In the genomic region with DNA sequence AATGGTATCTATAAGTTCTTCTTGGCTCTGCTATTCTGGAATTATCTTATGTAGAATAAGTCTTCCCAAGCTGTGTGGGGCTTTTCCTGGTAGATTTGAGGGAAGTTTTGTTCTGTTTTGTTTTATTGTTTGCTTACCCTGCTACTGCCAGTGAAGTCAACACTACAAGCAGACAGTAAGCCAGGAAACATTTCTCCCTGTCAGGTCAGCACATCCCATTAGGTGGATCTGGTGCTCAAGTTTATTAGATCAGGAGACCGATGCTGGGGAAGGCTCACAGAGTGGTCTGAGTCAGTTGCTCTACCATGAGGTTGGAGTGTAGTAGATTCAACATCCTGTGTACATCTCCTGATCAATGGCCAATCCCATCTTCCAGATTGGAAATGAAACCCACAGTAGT, we compare ENCODE assay signal across 16 cellular contexts.
DNase-seq lines count a peak whose midpoint lies in the region; ATAC-seq and TF ChIP-seq lines count a peak whose summit lies in the region.
"Had no signal": no experiment of that assay in that cellular context is flagged by ENCODE, and none has a peak within 500 bp of the region (broad histone marks: within the 10 kb centered on the region; RNA-seq: fewer than 3 reads in every experiment).

No MANE protein-coding gene starts in this region.

- no peak overlapping the region for H2AK5ac ChIP-seq in IMR-90 (ENCODE audit: low read depth, low read length)

- CTCF ChIA-PET in IMR-90 (lab: Yijun Ruan, JAX), result no interaction called here

- H3K36me3 ChIP-seq in IMR-90 (ENCODE audit: control insufficient read depth, insufficient read depth, low read length), result no peaks in the 10 kb centered on the region
- H3K36me3 ChIP-seq in breast epithelium, result no peaks in the 10 kb centered on the region
- no peaks in the 10 kb centered on the region for H3K36me3 ChIP-seq in muscle layer of colon (ENCODE audit: insufficient read depth, low read length)
- H3K36me3 ChIP-seq in thoracic aorta, result no peaks in the 10 kb centered on the region

- H3K4me3 ChIP-seq in IMR-90 (ENCODE audit: insufficient read depth, low read depth, low read length) (no peak overlapping the region), breast epithelium (no peak overlapping the region), muscle layer of colon (ENCODE audit: low read depth in 1 of 2, low read length in 2 of 2) (no peak overlapping the region), thoracic aorta (no peak overlapping the region)

- DNase-seq in IMR-90 (no peak), breast epithelium (ENCODE audit: low spot score in 2 of 2) (no peak), thoracic aorta (ENCODE audit: low spot score) (no peak), NCI-H2196 treated with DMSO at 0.1 percent for 48 hours (lab: John Stamatoyannopoulos, UW; ENCODE audit: unreplicated experiment) (no peak)
- DNase-seq: Caco-2; Karpas-422; NCI-H1436 treated with DMSO at 0.1 percent for 48 hours; NCI-H2081 treated with DMSO at 0.1 percent for 48 hours; NCI-H2227 treated with DMSO at 0.1 percent for 48 hours; NCI-H524 treated with DMSO at 0.1 percent for 48 hours; NK-92 treated with Interleukin-12 subunit alpha and Interleukin-12 subunit beta, amount 100 ng/mL, for 24 hours; OCI-M1 had no signal

- H3K14ac ChIP-seq in IMR-90 (replicated peaks; ENCODE audit: low read depth, low read length), result peak overlapping the region; percentile 41; the same call in 1 of the 2 replicates

- no peak for TF ChIP-seq RAD21 in IMR-90 (IDR thresholded peaks at IDR 0.05; ENCODE audit: low read length)

- H2AFZ ChIP-seq in IMR-90 (replicated peaks; ENCODE audit: low read length, poor library complexity), result peak overlapping the region; percentile 24

- intact Hi-C loops in IMR-90 (cut with micrococcal nuclease), result no loop called here
- intact Hi-C loops in breast epithelium (cut with DNase I; ENCODE audit: low total_unique reads), result no loop called here

- H2AK9ac ChIP-seq in IMR-90 (replicated peaks; ENCODE audit: low read depth, low read length, poor library complexity), result no peak overlapping the region

- no peak overlapping the region for H3K56ac ChIP-seq in IMR-90 (ENCODE audit: extremely low read depth, insufficient read depth, low read length)

- H3K9me1 ChIP-seq in IMR-90 (ENCODE audit: insufficient read depth, low read length), result peaks cover 17% of the 10 kb centered on the region

- no peak for TF ChIP-seq CTCF in IMR-90 (conservative IDR thresholded peaks at IDR 0.05; ENCODE audit: low read depth, low read length)
- no peak for TF ChIP-seq CTCF in breast epithelium (IDR thresholded peaks at IDR 0.05)
- TF ChIP-seq CTCF in thoracic aorta (IDR thresholded peaks at IDR 0.05), result no peak

- 0 out of 2 replicates have a peak overlapping the region, but pooled peaks have one; percentile 7 for H4K91ac ChIP-seq in IMR-90 (ENCODE audit: insufficient read depth, low read depth, low read length)

- H4K8ac ChIP-seq in IMR-90 (ENCODE audit: low read depth in 2 of 2, low read length in 2 of 2), result no peak overlapping the region

- no TSS peak for BruUV-seq in IMR-90 (replicated peaks; lab: Mats Ljungman, UMichigan)

- H4K20me1 ChIP-seq in IMR-90 (ENCODE audit: insufficient read depth, low read length), result no peaks in the 10 kb centered on the region

- ATAC-seq in IMR-90 (ENCODE audit: low read depth), result no peak
- no peak for ATAC-seq in thoracic aorta (ENCODE audit: insufficient number of reproducible peaks, low FRiP score, low read depth)
- no peak for ATAC-seq in HG03432 (IDR thresholded peaks at IDR 0.05; ENCODE audit: unreplicated experiment)
- ATAC-seq in GM21447 (IDR thresholded peaks at IDR 0.05; ENCODE audit: unreplicated experiment), result no peak

- H2BK15ac ChIP-seq in IMR-90 (ENCODE audit: low read depth, low read length), result no peak overlapping the region

- no peaks in the 10 kb centered on the region for H3K27me3 ChIP-seq in IMR-90 (ENCODE audit: control insufficient read depth, insufficient read depth, low read length)
- H3K27me3 ChIP-seq in breast epithelium, result no peaks in the 10 kb centered on the region
- H3K27me3 ChIP-seq in muscle layer of colon (ENCODE audit: control insufficient read depth in 1 of 2, insufficient read depth in 2 of 2, low read length in 2 of 2), result no peaks in the 10 kb centered on the region
- H3K27me3 ChIP-seq in thoracic aorta (replicated peaks; ENCODE audit: insufficient read depth), result no peaks in the 10 kb centered on the region

- no peak overlapping the region for H3K4me2 ChIP-seq in IMR-90 (ENCODE audit: low read depth, low read length)

- no CpG with 5 or more reads among the region's 1 CpG for WGBS in IMR-90 (ENCODE audit: extremely low coverage in 2 of 2, insufficient read length in 1 of 2), 2 experiments

- no peak overlapping the region for H3K9ac ChIP-seq in IMR-90 (ENCODE audit: low read depth, low read length)
- no peak overlapping the region for H3K9ac ChIP-seq in muscle layer of colon (ENCODE audit: low read length)

- dilution Hi-C loops in IMR-90 (cut with HindIII; ENCODE audit: low sequenced_read_pairs, unreplicated experiment), result no loop called here

- POLR2A ChIA-PET in IMR-90 (lab: Charles Lee; ENCODE audit: unreplicated experiment), result no interaction called here

- peaks cover 10% of the 10 kb centered on the region for H3K4me1 ChIP-seq in IMR-90 (ENCODE audit: control insufficient read depth, insufficient read depth, low read length)
- H3K4me1 ChIP-seq in breast epithelium, result peaks cover 0 to 6% of the 10 kb centered on the region in 2 donors
- H3K4me1 ChIP-seq in muscle layer of colon (ENCODE audit: insufficient read depth, low read length), result peaks cover 30% of the 10 kb centered on the region
- peaks cover 16 to 47% of the 10 kb centered on the region in 2 donors for H3K4me1 ChIP-seq in thoracic aorta (ENCODE audit: control insufficient read depth in 1 of 2, low read depth in 2 of 2)
- H3K4me1 ChIP-seq: Caco-2 had no signal

- no peak overlapping the region for H2BK5ac ChIP-seq in IMR-90 (ENCODE audit: low read depth, low read length, poor library complexity, severe bottlenecking)

- H4K5ac ChIP-seq in IMR-90 (ENCODE audit: low read depth, low read length), result no peak overlapping the region

- 0 out of 4 replicates have a peak, but pooled peaks cover 0 to 6% of the 10 kb centered on the region in 2 experiments for H3K79me1 ChIP-seq in IMR-90 (ENCODE audit: low read depth in 1 of 2, low read length in 2 of 2)

- H3K27ac ChIP-seq in IMR-90 (ENCODE audit: insufficient read depth, low read length) (no peak overlapping the region), breast epithelium (peak overlapping the region; percentile 10 to 79), muscle layer of colon (ENCODE audit: low read depth, low read length) (peak overlapping the region; percentile 40), thoracic aorta (peak overlapping the region; percentile 26 to 31)
- H3K27ac ChIP-seq: RWPE1 had no signal

- in situ Hi-C loops in IMR-90 (cut with MboI; ENCODE audit: low sequenced_read_pairs), result no loop called here

- H3K9me3 ChIP-seq in IMR-90 (ENCODE audit: control insufficient read depth, insufficient read depth, low read length) (no peaks in the 10 kb centered on the region), breast epithelium (no peaks in the 10 kb centered on the region), muscle layer of colon (ENCODE audit: low read length) (no peaks in the 10 kb centered on the region), thoracic aorta (no peaks in the 10 kb centered on the region)
- H3K9me3 ChIP-seq: Caco-2 had no signal

- 0 out of 2 replicates have a peak overlapping the region, but pooled peaks have one; percentile 17 for H3K4ac ChIP-seq in IMR-90 (ENCODE audit: low read depth, low read length)

- H2BK20ac ChIP-seq in IMR-90 (ENCODE audit: low read depth, low read length), result no peak overlapping the region

- TF ChIP-seq POLR2A in IMR-90 (IDR thresholded peaks at IDR 0.05; ENCODE audit: low read depth, low read length) (no peak), breast epithelium (IDR thresholded peaks at IDR 0.05) (no peak)

- no peak overlapping the region for H3K23ac ChIP-seq in IMR-90 (ENCODE audit: low read depth, low read length)

- H3K18ac ChIP-seq in IMR-90 (ENCODE audit: low read depth, low read length), result no peak overlapping the region

- peak overlapping the region; percentile 16; the same call in 1 of the 2 replicates for H2BK120ac ChIP-seq in IMR-90 (ENCODE audit: low read depth, low read length)

TF ChIP-seq in IMR-90, 13 proteins besides CTCF, POLR2A, EP300 and RAD21:
- TF ChIP-seq RCOR1 (IDR thresholded peaks at IDR 0.05; ENCODE audit: insufficient replicate concordance, low read length) (no peak), CEBPB (IDR thresholded peaks at IDR 0.05; ENCODE audit: low read depth, low read length) (no peak), CHD1 (IDR thresholded peaks at IDR 0.05; ENCODE audit: low read depth, low read length) (no peak), MAFK (IDR thresholded peaks at IDR 0.05; ENCODE audit: low read depth, low read length) (no peak), SMC3 (IDR thresholded peaks at IDR 0.05; ENCODE audit: low read depth, low read length) (no peak), ELK1 (IDR thresholded peaks at IDR 0.05; ENCODE audit: borderline replicate concordance, low read depth, low read length) (no peak), NFE2L2 (IDR thresholded peaks at IDR 0.05; ENCODE audit: low read depth, low read length) (no peak), RFX5 (IDR thresholded peaks at IDR 0.05; ENCODE audit: low read depth, low read length) (no peak), MAZ (IDR thresholded peaks at IDR 0.05; ENCODE audit: borderline replicate concordance, low read depth, low read length) (no peak), BHLHE40 (IDR thresholded peaks at IDR 0.05; ENCODE audit: low read depth, low read length) (no peak), MXI1 (IDR thresholded peaks at IDR 0.05; ENCODE audit: borderline replicate concordance, low read depth, low read length) (no peak), FOS (IDR thresholded peaks at IDR 0.05; ENCODE audit: low read depth, low read length) (no peak)
- TF ChIP-seq, protein P1, sequence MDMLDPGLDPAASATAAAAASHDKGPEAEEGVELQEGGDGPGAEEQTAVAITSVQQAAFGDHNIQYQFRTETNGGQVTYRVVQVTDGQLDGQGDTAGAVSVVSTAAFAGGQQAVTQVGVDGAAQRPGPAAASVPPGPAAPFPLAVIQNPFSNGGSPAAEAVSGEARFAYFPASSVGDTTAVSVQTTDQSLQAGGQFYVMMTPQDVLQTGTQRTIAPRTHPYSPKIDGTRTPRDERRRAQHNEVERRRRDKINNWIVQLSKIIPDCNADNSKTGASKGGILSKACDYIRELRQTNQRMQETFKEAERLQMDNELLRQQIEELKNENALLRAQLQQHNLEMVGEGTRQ (IDR thresholded peaks at IDR 0.05; ENCODE audit: low read depth, low read length), result no peak
